In the genomic region with DNA sequence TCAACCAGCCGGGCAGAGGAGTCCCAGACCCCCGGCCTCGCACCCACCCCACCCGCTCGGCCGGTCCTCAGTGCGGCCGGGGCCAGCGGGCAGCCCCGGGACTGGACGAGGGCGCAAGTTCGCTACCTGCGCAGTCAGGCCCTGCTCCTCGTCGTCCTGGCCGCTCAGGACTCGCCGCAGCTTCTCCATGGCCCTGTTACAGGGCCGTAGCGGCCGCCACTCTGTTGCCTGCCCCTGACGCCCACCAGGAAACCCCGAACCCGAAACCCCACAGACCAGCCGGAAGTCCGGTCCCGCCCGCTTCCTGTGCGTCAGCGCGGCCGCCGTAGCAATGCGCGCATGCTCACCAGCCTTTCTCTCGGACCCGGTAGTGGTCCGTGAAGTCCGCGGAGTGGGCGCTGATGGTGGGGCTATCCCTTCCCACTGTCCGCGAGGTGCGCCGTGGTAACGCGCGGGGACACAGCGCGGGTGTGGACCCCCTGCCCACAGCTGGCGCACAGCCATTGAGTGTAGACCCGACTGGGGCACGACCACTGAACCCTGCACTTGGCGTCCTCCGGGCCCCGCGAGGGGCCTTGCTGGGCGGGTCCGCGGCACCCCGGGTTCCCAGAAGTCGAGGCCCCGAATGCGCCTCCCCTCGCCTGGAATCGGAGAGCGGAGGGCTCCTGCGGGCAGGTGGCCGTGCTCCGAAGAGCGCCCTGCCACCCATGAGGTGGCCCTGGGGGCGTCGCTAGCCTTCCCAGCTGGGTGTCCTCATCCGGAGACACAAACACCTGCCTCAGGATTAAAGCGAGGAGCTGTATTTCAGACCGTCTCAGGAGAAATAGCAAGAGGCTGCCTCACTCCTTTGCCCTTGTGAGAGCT, we compare ENCODE assay signal across 1 cellular context.
TF ChIP-seq lines count a peak whose summit lies in the region.

A gene (minus strand): TSS at position 253 of the 864 bp plus-strand sequence. CDS start 64 bp downstream, at position 189.

TF ChIP-seq in K562, 482 proteins besides CTCF, POLR2A, EP300 and RAD21 (continued from another document and continues in another):
- TF ChIP-seq, protein P1, sequence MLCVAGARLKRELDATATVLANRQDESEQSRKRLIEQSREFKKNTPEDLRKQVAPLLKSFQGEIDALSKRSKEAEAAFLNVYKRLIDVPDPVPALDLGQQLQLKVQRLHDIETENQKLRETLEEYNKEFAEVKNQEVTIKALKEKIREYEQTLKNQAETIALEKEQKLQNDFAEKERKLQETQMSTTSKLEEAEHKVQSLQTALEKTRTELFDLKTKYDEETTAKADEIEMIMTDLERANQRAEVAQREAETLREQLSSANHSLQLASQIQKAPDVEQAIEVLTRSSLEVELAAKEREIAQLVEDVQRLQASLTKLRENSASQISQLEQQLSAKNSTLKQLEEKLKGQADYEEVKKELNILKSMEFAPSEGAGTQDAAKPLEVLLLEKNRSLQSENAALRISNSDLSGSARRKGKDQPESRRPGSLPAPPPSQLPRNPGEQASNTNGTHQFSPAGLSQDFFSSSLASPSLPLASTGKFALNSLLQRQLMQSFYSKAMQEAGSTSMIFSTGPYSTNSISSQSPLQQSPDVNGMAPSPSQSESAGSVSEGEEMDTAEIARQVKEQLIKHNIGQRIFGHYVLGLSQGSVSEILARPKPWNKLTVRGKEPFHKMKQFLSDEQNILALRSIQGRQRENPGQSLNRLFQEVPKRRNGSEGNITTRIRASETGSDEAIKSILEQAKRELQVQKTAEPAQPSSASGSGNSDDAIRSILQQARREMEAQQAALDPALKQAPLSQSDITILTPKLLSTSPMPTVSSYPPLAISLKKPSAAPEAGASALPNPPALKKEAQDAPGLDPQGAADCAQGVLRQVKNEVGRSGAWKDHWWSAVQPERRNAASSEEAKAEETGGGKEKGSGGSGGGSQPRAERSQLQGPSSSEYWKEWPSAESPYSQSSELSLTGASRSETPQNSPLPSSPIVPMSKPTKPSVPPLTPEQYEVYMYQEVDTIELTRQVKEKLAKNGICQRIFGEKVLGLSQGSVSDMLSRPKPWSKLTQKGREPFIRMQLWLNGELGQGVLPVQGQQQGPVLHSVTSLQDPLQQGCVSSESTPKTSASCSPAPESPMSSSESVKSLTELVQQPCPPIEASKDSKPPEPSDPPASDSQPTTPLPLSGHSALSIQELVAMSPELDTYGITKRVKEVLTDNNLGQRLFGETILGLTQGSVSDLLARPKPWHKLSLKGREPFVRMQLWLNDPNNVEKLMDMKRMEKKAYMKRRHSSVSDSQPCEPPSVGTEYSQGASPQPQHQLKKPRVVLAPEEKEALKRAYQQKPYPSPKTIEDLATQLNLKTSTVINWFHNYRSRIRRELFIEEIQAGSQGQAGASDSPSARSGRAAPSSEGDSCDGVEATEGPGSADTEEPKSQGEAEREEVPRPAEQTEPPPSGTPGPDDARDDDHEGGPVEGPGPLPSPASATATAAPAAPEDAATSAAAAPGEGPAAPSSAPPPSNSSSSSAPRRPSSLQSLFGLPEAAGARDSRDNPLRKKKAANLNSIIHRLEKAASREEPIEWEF (CRISPR knock-in tag; IDR thresholded peaks at IDR 0.05), result no peak
- TF ChIP-seq ESRRA (IDR thresholded peaks at IDR 0.05; ENCODE audit: borderline replicate concordance, low read depth) (peak; percentile 37; the same call in 1 of the 2 replicates), ZNF23 (CRISPR knock-in tag; IDR thresholded peaks at IDR 0.05) (no peak), RFX5 (IDR thresholded peaks at IDR 0.05; ENCODE audit: low read depth, low read length) (no peak), MTF1 (CRISPR knock-in tag; IDR thresholded peaks at IDR 0.05; ENCODE audit: borderline replicate concordance) (no peak), NR2C1 (IDR thresholded peaks at IDR 0.05) (peak; percentile 40; the same call in 1 of the 2 replicates), NR2C1 (tag; IDR thresholded peaks at IDR 0.05) (no peak), ATF1 (CRISPR knock-in tag; IDR thresholded peaks at IDR 0.05) (no peak), ATF1 (tag; IDR thresholded peaks at IDR 0.05) (peak; percentile 89), ZNF551 (CRISPR knock-in tag; IDR thresholded peaks at IDR 0.05) (no peak), KDM2B (CRISPR knock-in tag; IDR thresholded peaks at IDR 0.05) (peak; percentile 3; the same call in 1 of the 2 replicates), ZFX (CRISPR knock-in tag; IDR thresholded peaks at IDR 0.05) (peak; percentile 91), SMARCA5 (IDR thresholded peaks at IDR 0.05) (no peak), ZNF12 (CRISPR knock-in tag; IDR thresholded peaks at IDR 0.05) (0 out of 2 replicates have a peak, but pooled peaks have one; percentile 33), HDGF (IDR thresholded peaks at IDR 0.05) (no peak), ZNF589 (CRISPR knock-in tag; IDR thresholded peaks at IDR 0.05; ENCODE audit: low read depth) (peak; percentile 67; the same call in 1 of the 2 replicates), PHF8 (IDR thresholded peaks at IDR 0.05; ENCODE audit: borderline replicate concordance, low read length) (peak; percentile 98), CHD2 (IDR thresholded peaks at IDR 0.05; ENCODE audit: low read depth, low read length) (no peak), ARHGAP35 (IDR thresholded peaks at IDR 0.05; ENCODE audit: partially characterized antibody) (no peak), ZNF354B (CRISPR knock-in tag; IDR thresholded peaks at IDR 0.05) (no peak), ZNF780A (CRISPR knock-in tag; IDR thresholded peaks at IDR 0.05) (no peak), ZNF324 (CRISPR knock-in tag; IDR thresholded peaks at IDR 0.05) (no peak), PRMT5 (CRISPR knock-in tag; IDR thresholded peaks at IDR 0.05) (0 out of 2 replicates have a peak, but pooled peaks have one; percentile 46), SLC30A9 (CRISPR knock-in tag; IDR thresholded peaks at IDR 0.05) (no peak), SNRNP70 (optimal IDR thresholded peaks at IDR 0.05; ENCODE audit: low read depth, low read length) (no peak), ZNF274 (IDR thresholded peaks at IDR 0.05; ENCODE audit: borderline replicate concordance, low read depth, low read length) (no peak), PML (IDR thresholded peaks at IDR 0.05; ENCODE audit: low read length) (peak; percentile 77), DMBX1 (CRISPR knock-in tag; IDR thresholded peaks at IDR 0.05; ENCODE audit: borderline replicate concordance) (no peak), TARDBP (IDR thresholded peaks at IDR 0.05) (0 out of 2 replicates have a peak, but pooled peaks have one; percentile 14), TCFL5 (CRISPR knock-in tag; conservative IDR thresholded peaks at IDR 0.05) (no peak), ZBTB8A (IDR thresholded peaks at IDR 0.05; ENCODE audit: partially characterized antibody) (no peak)
- TF ChIP-seq, protein P2, sequence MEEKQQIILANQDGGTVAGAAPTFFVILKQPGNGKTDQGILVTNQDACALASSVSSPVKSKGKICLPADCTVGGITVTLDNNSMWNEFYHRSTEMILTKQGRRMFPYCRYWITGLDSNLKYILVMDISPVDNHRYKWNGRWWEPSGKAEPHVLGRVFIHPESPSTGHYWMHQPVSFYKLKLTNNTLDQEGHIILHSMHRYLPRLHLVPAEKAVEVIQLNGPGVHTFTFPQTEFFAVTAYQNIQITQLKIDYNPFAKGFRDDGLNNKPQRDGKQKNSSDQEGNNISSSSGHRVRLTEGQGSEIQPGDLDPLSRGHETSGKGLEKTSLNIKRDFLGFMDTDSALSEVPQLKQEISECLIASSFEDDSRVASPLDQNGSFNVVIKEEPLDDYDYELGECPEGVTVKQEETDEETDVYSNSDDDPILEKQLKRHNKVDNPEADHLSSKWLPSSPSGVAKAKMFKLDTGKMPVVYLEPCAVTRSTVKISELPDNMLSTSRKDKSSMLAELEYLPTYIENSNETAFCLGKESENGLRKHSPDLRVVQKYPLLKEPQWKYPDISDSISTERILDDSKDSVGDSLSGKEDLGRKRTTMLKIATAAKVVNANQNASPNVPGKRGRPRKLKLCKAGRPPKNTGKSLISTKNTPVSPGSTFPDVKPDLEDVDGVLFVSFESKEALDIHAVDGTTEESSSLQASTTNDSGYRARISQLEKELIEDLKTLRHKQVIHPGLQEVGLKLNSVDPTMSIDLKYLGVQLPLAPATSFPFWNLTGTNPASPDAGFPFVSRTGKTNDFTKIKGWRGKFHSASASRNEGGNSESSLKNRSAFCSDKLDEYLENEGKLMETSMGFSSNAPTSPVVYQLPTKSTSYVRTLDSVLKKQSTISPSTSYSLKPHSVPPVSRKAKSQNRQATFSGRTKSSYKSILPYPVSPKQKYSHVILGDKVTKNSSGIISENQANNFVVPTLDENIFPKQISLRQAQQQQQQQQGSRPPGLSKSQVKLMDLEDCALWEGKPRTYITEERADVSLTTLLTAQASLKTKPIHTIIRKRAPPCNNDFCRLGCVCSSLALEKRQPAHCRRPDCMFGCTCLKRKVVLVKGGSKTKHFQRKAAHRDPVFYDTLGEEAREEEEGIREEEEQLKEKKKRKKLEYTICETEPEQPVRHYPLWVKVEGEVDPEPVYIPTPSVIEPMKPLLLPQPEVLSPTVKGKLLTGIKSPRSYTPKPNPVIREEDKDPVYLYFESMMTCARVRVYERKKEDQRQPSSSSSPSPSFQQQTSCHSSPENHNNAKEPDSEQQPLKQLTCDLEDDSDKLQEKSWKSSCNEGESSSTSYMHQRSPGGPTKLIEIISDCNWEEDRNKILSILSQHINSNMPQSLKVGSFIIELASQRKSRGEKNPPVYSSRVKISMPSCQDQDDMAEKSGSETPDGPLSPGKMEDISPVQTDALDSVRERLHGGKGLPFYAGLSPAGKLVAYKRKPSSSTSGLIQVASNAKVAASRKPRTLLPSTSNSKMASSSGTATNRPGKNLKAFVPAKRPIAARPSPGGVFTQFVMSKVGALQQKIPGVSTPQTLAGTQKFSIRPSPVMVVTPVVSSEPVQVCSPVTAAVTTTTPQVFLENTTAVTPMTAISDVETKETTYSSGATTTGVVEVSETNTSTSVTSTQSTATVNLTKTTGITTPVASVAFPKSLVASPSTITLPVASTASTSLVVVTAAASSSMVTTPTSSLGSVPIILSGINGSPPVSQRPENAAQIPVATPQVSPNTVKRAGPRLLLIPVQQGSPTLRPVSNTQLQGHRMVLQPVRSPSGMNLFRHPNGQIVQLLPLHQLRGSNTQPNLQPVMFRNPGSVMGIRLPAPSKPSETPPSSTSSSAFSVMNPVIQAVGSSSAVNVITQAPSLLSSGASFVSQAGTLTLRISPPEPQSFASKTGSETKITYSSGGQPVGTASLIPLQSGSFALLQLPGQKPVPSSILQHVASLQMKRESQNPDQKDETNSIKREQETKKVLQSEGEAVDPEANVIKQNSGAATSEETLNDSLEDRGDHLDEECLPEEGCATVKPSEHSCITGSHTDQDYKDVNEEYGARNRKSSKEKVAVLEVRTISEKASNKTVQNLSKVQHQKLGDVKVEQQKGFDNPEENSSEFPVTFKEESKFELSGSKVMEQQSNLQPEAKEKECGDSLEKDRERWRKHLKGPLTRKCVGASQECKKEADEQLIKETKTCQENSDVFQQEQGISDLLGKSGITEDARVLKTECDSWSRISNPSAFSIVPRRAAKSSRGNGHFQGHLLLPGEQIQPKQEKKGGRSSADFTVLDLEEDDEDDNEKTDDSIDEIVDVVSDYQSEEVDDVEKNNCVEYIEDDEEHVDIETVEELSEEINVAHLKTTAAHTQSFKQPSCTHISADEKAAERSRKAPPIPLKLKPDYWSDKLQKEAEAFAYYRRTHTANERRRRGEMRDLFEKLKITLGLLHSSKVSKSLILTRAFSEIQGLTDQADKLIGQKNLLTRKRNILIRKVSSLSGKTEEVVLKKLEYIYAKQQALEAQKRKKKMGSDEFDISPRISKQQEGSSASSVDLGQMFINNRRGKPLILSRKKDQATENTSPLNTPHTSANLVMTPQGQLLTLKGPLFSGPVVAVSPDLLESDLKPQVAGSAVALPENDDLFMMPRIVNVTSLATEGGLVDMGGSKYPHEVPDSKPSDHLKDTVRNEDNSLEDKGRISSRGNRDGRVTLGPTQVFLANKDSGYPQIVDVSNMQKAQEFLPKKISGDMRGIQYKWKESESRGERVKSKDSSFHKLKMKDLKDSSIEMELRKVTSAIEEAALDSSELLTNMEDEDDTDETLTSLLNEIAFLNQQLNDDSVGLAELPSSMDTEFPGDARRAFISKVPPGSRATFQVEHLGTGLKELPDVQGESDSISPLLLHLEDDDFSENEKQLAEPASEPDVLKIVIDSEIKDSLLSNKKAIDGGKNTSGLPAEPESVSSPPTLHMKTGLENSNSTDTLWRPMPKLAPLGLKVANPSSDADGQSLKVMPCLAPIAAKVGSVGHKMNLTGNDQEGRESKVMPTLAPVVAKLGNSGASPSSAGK (IDR thresholded peaks at IDR 0.05), result peak; percentile 86
- TF ChIP-seq, protein P3, sequence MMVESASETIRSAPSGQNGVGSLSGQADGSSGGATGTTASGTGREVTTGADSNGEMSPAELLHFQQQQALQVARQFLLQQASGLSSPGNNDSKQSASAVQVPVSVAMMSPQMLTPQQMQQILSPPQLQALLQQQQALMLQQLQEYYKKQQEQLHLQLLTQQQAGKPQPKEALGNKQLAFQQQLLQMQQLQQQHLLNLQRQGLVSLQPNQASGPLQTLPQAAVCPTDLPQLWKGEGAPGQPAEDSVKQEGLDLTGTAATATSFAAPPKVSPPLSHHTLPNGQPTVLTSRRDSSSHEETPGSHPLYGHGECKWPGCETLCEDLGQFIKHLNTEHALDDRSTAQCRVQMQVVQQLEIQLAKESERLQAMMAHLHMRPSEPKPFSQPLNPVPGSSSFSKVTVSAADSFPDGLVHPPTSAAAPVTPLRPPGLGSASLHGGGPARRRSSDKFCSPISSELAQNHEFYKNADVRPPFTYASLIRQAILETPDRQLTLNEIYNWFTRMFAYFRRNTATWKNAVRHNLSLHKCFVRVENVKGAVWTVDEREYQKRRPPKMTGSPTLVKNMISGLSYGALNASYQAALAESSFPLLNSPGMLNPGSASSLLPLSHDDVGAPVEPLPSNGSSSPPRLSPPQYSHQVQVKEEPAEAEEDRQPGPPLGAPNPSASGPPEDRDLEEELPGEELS (CRISPR knock-in tag; IDR thresholded peaks at IDR 0.05; ENCODE audit: borderline replicate concordance), result peak; percentile 94; the same call in 1 of the 2 replicates
- TF ChIP-seq, protein P4, sequence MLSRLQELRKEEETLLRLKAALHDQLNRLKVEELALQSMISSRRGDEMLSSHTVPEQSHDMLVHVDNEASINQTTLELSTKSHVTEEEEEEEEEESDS (CRISPR knock-in tag; IDR thresholded peaks at IDR 0.05), result no peak
- TF ChIP-seq, protein P5, sequence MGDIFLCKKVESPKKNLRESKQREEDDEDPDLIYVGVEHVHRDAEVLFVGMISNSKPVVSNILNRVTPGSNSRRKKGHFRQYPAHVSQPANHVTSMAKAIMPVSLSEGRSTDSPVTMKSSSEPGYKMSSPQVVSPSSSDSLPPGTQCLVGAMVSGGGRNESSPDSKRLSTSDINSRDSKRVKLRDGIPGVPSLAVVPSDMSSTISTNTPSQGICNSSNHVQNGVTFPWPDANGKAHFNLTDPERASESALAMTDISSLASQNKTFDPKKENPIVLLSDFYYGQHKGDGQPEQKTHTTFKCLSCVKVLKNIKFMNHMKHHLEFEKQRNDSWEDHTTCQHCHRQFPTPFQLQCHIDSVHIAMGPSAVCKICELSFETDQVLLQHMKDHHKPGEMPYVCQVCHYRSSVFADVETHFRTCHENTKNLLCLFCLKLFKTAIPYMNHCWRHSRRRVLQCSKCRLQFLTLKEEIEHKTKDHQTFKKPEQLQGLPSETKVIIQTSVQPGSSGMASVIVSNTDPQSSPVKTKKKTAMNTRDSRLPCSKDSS (IDR thresholded peaks at IDR 0.05; ENCODE audit: low read depth, partially characterized antibody), result no peak
- TF ChIP-seq, protein P6, sequence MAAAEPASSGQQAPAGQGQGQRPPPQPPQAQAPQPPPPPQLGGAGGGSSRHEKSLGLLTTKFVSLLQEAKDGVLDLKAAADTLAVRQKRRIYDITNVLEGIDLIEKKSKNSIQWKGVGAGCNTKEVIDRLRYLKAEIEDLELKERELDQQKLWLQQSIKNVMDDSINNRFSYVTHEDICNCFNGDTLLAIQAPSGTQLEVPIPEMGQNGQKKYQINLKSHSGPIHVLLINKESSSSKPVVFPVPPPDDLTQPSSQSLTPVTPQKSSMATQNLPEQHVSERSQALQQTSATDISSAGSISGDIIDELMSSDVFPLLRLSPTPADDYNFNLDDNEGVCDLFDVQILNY (CRISPR knock-in tag; IDR thresholded peaks at IDR 0.05), result peak; percentile 92
